Comparison of ENCODE assay signal across 5 cellular contexts in genomic region chr9:92573612-92574011, GRCh38. TPM values are rescaled to one million over a fixed set of nuclear protein-coding genes. Genes with fewer than 3 reads are reported as not detected.
"Had no signal": no experiment of that assay in that cellular context is flagged by ENCODE, and none has a peak within 500 bp of the region (broad histone marks: within the 10 kb centered on the region; RNA-seq: fewer than 3 reads in every experiment).

No MANE protein-coding gene starts in this region.

RNA-seq across cellular contexts. Expression of gene ECM2, which starts 37.8 kb away (rescaled TPM):
- total RNA-seq: OCI-LY7, PC-3, SJCRH30, SK-MEL-5, T-cell had no signal
